ENCODE assay signal across 9 cellular contexts in the genomic region with DNA sequence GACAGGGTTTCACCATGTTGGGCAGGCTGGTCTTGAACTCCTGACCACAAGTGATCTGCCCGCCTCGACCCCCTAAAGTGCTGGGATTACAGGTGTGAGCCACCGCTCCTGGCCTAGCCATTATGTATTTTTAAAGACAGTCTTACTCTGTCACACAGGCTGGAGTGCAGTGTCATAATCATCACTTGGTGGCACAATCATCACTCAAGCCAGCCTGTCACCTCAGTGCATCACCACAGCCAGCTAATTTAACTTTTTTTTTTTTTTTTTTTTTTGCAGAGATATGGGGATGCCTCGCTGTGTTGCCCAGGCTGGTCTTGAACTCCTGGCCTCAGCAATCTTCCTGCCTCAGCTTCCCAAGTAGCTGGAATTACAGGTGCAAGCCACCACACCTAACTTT. TPM values are rescaled to one million over a fixed set of nuclear protein-coding genes. Genes with fewer than 3 reads are reported as not detected.
"Had no signal": no experiment of that assay in that cellular context is flagged by ENCODE, and none has a peak within 500 bp of the region (broad histone marks: within the 10 kb centered on the region; RNA-seq: fewer than 3 reads in every experiment).

No MANE protein-coding gene starts in this region.

RNA-seq across cellular contexts. Expression of a gene that starts 27.7 kb away (rescaled TPM):
- total RNA-seq: activated B cell treated with CpG ODN at 0.5 μM for 24 hours; astrocyte; bronchial epithelial cell; chondrocyte; dermis blood vessel endothelial cell; esophagus muscularis mucosa; foreskin keratinocyte; T-helper 1 cell treated with Interleukin-12 subunit alpha and Interleukin-12 subunit beta and Interleukin-4 antibody, amounts not matched to agents 30 ng/mL and 1 ng/mL, for 36 hours; T-helper 2 cell treated with Interferon-gamma antibody and Interleukin-4, amounts not matched to agents 100 ng/mL and 5 ng/mL, for 36 hours had no signal
